Comparison of ENCODE assay signal across 8 cellular contexts in the genomic region with DNA sequence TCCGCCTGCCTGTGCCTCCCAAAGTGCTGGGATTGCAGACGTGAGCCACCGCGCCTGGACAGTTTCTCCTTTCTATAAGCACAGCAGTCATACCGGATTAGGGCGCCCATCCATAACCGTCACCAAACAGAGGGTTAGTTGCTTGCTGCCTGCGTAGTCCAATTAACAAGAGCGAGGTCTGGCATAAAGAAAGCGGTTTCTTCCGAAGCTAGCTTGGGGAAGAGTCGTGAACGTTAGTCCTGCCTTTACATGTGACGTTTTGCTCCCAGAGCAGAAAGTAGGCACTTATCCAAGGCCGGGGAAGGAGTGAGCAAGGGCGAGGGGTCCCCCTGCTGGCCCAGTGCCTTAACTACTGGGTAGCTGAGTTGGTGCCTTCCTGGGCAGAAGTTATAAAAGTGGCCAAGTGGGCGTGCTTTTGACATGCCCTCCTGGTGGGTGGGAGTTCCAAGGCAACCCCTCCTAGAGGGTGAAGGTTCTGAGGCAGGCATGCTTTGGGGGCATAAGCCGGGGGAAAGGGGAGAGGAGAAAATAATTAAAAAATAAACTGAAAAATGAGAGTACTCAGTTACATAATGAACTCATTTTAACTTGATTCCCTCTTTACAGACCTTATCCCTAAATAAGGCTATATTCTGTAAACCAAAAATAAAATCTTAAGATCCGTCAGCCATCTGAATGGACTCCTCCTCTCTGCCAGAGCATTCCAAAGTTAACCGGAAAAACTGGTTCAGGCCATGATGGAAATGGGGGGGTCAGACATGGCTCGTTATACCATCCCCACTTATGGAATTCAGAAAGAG.
DNase-seq lines count a peak whose midpoint lies in the region; ATAC-seq and TF ChIP-seq lines count a peak whose summit lies in the region.

No MANE protein-coding gene starts in this region.

- no peak overlapping the region for H3K4me3 Mint-ChIP-seq in activated CD4-positive, alpha-beta T cell treated with anti-CD3 and anti-CD28 coated beads, Interleukin-2, amount 10 ng/mL, durations not matched to agents 24 days and 14 days
- H3K4me3 Mint-ChIP-seq in dendritic cell treated with granulocyte-macrophage colony-stimulating factor and Interleukin-4, amounts not matched to agents 40 ng/mL and 50 ng/mL, for 4 days, result no peak overlapping the region

- H3K27me3 Mint-ChIP-seq in activated CD4-positive, alpha-beta T cell treated with anti-CD3 and anti-CD28 coated beads, Interleukin-2, amount 10 ng/mL, durations not matched to agents 24 days and 14 days, result no peaks in the 10 kb centered on the region
- H3K27me3 Mint-ChIP-seq in dendritic cell treated with granulocyte-macrophage colony-stimulating factor and Interleukin-4, amounts not matched to agents 40 ng/mL and 50 ng/mL, for 4 days, result no peaks in the 10 kb centered on the region

- TF ChIP-seq CTCF in GM06990 (IDR thresholded peaks at IDR 0.05; ENCODE audit: insufficient read depth, low read length, poor library complexity, severe bottlenecking) (peak; percentile 97), lower leg skin (IDR thresholded peaks at IDR 0.05) (peak in 1 of 3 donors; percentile 10)

- peaks cover 4% of the 10 kb centered on the region for H3K36me3 Mint-ChIP-seq in activated CD4-positive, alpha-beta T cell treated with anti-CD3 and anti-CD28 coated beads, Interleukin-2, amount 10 ng/mL, durations not matched to agents 24 days and 14 days (ENCODE audit: low read depth)
- H3K36me3 Mint-ChIP-seq in dendritic cell treated with granulocyte-macrophage colony-stimulating factor and Interleukin-4, amounts not matched to agents 40 ng/mL and 50 ng/mL, for 4 days (ENCODE audit: low read depth), result no peaks in the 10 kb centered on the region

- WGBS in lower leg skin, 2 donors, result 13 to 15% methylated on average over 20 to 21 of the region's 21 CpGs

- DNase-seq in GM06990 (ENCODE audit: extremely low read depth, insufficient read length) (peak; percentile 37), NCI-H460 (ENCODE audit: extremely low read depth, low read depth) (peak; percentile 73), lower leg skin (ENCODE audit: low spot score in 2 of 2) (peak; percentile 88 to 97)
- DNase-seq in activated CD4-positive, alpha-beta T cell treated with anti-CD3 and anti-CD28 coated beads, Interleukin-2, amount 10 ng/mL, durations not matched to agents 24 days and 14 days, result peak; percentile 90
- peak; percentile 73 to 74 for DNase-seq in stimulated activated CD4-positive, alpha-beta T cell treated with anti-CD3 and anti-CD28 coated beads, Interleukin-2, amount 100 ng/mL, for 48 hours

- intact Hi-C loops in activated CD4-positive, alpha-beta T cell treated with anti-CD3 and anti-CD28 coated beads, Interleukin-2, amount 10 ng/mL, durations not matched to agents 24 days and 14 days (cut with micrococcal nuclease), result loop anchor here (1.0 kb wide), 1 partner anchor 249 kb away; no protein-coding TSS in a partner anchor
- intact Hi-C loops in dendritic cell treated with granulocyte-macrophage colony-stimulating factor and Interleukin-4, amounts not matched to agents 40 ng/mL and 50 ng/mL, for 4 days (cut with micrococcal nuclease), result loop anchor here (5.0 kb wide), 2 partner anchors 249 to 714 kb away; no protein-coding TSS in a partner anchor
- intact Hi-C loops in lower leg skin (cut with DNase I; ENCODE audit: low total_unique reads), result no loop called here

- ATAC-seq in HG03066 (IDR thresholded peaks at IDR 0.05; ENCODE audit: low read depth, unreplicated experiment) (peak; percentile 87), HG02763 (IDR thresholded peaks at IDR 0.05; ENCODE audit: unreplicated experiment) (no peak)

- H3K36me3 ChIP-seq in GM06990 (ENCODE audit: control insufficient read depth, insufficient read depth, low read length), result no peaks in the 10 kb centered on the region

- no peaks in the 10 kb centered on the region for H3K9me3 Mint-ChIP-seq in activated CD4-positive, alpha-beta T cell treated with anti-CD3 and anti-CD28 coated beads, Interleukin-2, amount 10 ng/mL, durations not matched to agents 24 days and 14 days
- no peaks in the 10 kb centered on the region for H3K9me3 Mint-ChIP-seq in dendritic cell treated with granulocyte-macrophage colony-stimulating factor and Interleukin-4, amounts not matched to agents 40 ng/mL and 50 ng/mL, for 4 days

- peaks cover 10% of the 10 kb centered on the region for H3K4me1 Mint-ChIP-seq in activated CD4-positive, alpha-beta T cell treated with anti-CD3 and anti-CD28 coated beads, Interleukin-2, amount 10 ng/mL, durations not matched to agents 24 days and 14 days
- H3K4me1 Mint-ChIP-seq in dendritic cell treated with granulocyte-macrophage colony-stimulating factor and Interleukin-4, amounts not matched to agents 40 ng/mL and 50 ng/mL, for 4 days (ENCODE audit: low read depth), result peaks cover 16% of the 10 kb centered on the region

- no peaks in the 10 kb centered on the region for H3K27me3 ChIP-seq in GM06990 (replicated peaks; ENCODE audit: control insufficient read depth, insufficient read depth, low read length)

- H3K4me3 ChIP-seq in GM06990 (replicated peaks; ENCODE audit: low read depth, low read length) (no peak overlapping the region), lower leg skin (ENCODE audit: low read depth, poor library complexity, severe bottlenecking) (no peak overlapping the region)

- TF ChIP-seq POLR2A in lower leg skin (IDR thresholded peaks at IDR 0.05), result no peak

- no peak overlapping the region for H3K27ac Mint-ChIP-seq in activated CD4-positive, alpha-beta T cell treated with anti-CD3 and anti-CD28 coated beads, Interleukin-2, amount 10 ng/mL, durations not matched to agents 24 days and 14 days
- peak overlapping the region; percentile 60 for H3K27ac Mint-ChIP-seq in dendritic cell treated with granulocyte-macrophage colony-stimulating factor and Interleukin-4, amounts not matched to agents 40 ng/mL and 50 ng/mL, for 4 days

Comparison
In these comparisons a context has a peak if more than half of its experiments do, and no peak if none do; other contexts are left out.
1. DNase-seq: peak in every context shown above with its lines; median percentile 92 in lower leg skin; 90 in activated CD4-positive, alpha-beta T cell treated with anti-CD3 and anti-CD28 coated beads, Interleukin-2, amount 10 ng/mL, durations not matched to agents 24 days and 14 days; 74 in stimulated activated CD4-positive, alpha-beta T cell treated with anti-CD3 and anti-CD28 coated beads, Interleukin-2, amount 100 ng/mL, for 48 hours; 73 in NCI-H460; 37 in GM06990.